ENCODE assay signal across 28 cellular contexts in genomic region chr2:109472331-109473005, GRCh38.
DNase-seq lines count a peak whose midpoint lies in the region; ATAC-seq, FAIRE-seq and TF ChIP-seq lines count a peak whose summit lies in the region.
"Had no signal": no experiment of that assay in that cellular context is flagged by ENCODE, and none has a peak within 500 bp of the region (broad histone marks: within the 10 kb centered on the region; RNA-seq: fewer than 3 reads in every experiment).

No MANE protein-coding gene starts in this region.

- H3K4me1 Mint-ChIP-seq in activated naive CD8-positive, alpha-beta T cell treated with anti-CD3 and anti-CD28 coated beads, Interleukin-2, amount 50 U/mL, for 24 hours: peaks cover 6% of the 10 kb centered on the region
- H3K4me1 Mint-ChIP-seq: activated naive CD4-positive, alpha-beta T cell treated with anti-CD3 and anti-CD28 coated beads, Interleukin-2, amount 50 U/mL, for 24 hours had no signal

- no peaks in the 10 kb centered on the region for H3K9me1 ChIP-seq in keratinocyte (ENCODE audit: control insufficient read depth, extremely low read depth, insufficient read depth, low read length)

- no peaks in the 10 kb centered on the region for H3K9me3 Mint-ChIP-seq in activated naive CD8-positive, alpha-beta T cell treated with anti-CD3 and anti-CD28 coated beads, Interleukin-2, amount 50 U/mL, for 24 hours
- H3K9me3 Mint-ChIP-seq: activated naive CD4-positive, alpha-beta T cell treated with anti-CD3 and anti-CD28 coated beads, Interleukin-2, amount 50 U/mL, for 24 hours; activated T-helper 2 cell treated with anti-CD3 and anti-CD28 coated beads, Interferon-gamma antibody, Interleukin-2, Interleukin-4, amounts not matched to agents 10 μg/mL and 5 μg/mL and 100 μg/mL, durations not matched to agents 14 hours and 24 hours and 36 hours; CD4-positive, CD25-positive, alpha-beta regulatory T cell; immature natural killer cell; natural killer cell; stimulated activated effector memory CD8-positive, alpha-beta T cell treated with anti-CD3 and anti-CD28 coated beads, Interleukin-12 subunit alpha, Interleukin-12 subunit beta, amount 100 ng/mL, for 72 hours; T-helper 1 cell treated with Interleukin-12 subunit alpha and Interleukin-12 subunit beta and Interleukin-4 antibody, amounts not matched to agents 30 μg/mL and 1 μg/mL, for 36 hours had no signal

- intact Hi-C loops in posterior vena cava (cut with DNase I): no loop called here

- no peaks in the 10 kb centered on the region for H3K27me3 Mint-ChIP-seq in activated naive CD8-positive, alpha-beta T cell treated with anti-CD3 and anti-CD28 coated beads, Interleukin-2, amount 50 U/mL, for 24 hours
- H3K27me3 Mint-ChIP-seq: activated naive CD4-positive, alpha-beta T cell treated with anti-CD3 and anti-CD28 coated beads, Interleukin-2, amount 50 U/mL, for 24 hours; CD4-positive, CD25-positive, alpha-beta regulatory T cell had no signal

- no peaks in the 10 kb centered on the region for H3K27me3 ChIP-seq in keratinocyte (ENCODE audit: control insufficient read depth, extremely low read depth, insufficient read depth, low read length)
- H3K27me3 ChIP-seq: gastrocnemius medialis, left lung, right lobe of liver, upper lobe of left lung had no signal

- no peak overlapping the region for H3K4me3 ChIP-seq in keratinocyte (ENCODE audit: control insufficient read depth in 2 of 3, extremely low read depth in 1 of 3, insufficient read depth in 2 of 3, low read depth in 1 of 3, low read length in 3 of 3)
- H3K4me3 ChIP-seq: gastrocnemius medialis, left lung, right lobe of liver, upper lobe of left lung had no signal

- no peak for ATAC-seq in GM19023 (IDR thresholded peaks at IDR 0.05; ENCODE audit: unreplicated experiment)
- no peak for ATAC-seq in activated naive CD8-positive, alpha-beta T cell treated with anti-CD3 and anti-CD28 coated beads, Interleukin-2, amount 50 U/mL, for 24 hours
- ATAC-seq: activated CD8-positive, alpha-beta T cell treated with anti-CD3 and anti-CD28 coated beads, Interleukin-2, amount 10 ng/mL, durations not matched to agents 7 days and 5 days; gastrocnemius medialis; left lung; natural killer cell; right lobe of liver; stimulated activated effector memory CD8-positive, alpha-beta T cell treated with anti-CD3 and anti-CD28 coated beads, Interleukin-12 subunit alpha, Interleukin-12 subunit beta, amount 100 ng/mL, for 72 hours had no signal

- no peak overlapping the region for H3K27ac Mint-ChIP-seq in activated naive CD8-positive, alpha-beta T cell treated with anti-CD3 and anti-CD28 coated beads, Interleukin-2, amount 50 U/mL, for 24 hours
- H3K27ac Mint-ChIP-seq: activated CD8-positive, alpha-beta T cell treated with anti-CD3 and anti-CD28 coated beads, Interleukin-2, amount 10 ng/mL, durations not matched to agents 7 days and 5 days; activated naive CD4-positive, alpha-beta T cell treated with anti-CD3 and anti-CD28 coated beads, Interleukin-2, amount 50 U/mL, for 24 hours; activated T-helper 2 cell treated with anti-CD3 and anti-CD28 coated beads, Interferon-gamma antibody, Interleukin-2, Interleukin-4, amounts not matched to agents 10 μg/mL and 5 μg/mL and 100 μg/mL, durations not matched to agents 14 hours and 24 hours and 36 hours; CD4-positive, CD25-positive, alpha-beta regulatory T cell; immature natural killer cell; natural killer cell; stimulated activated effector memory CD8-positive, alpha-beta T cell treated with anti-CD3 and anti-CD28 coated beads, Interleukin-12 subunit alpha, Interleukin-12 subunit beta, amount 100 ng/mL, for 72 hours; T-helper 1 cell treated with Interleukin-12 subunit alpha and Interleukin-12 subunit beta and Interleukin-4 antibody, amounts not matched to agents 30 μg/mL and 1 μg/mL, for 36 hours had no signal

- peak overlapping the region; percentile 31 for H3K4me2 ChIP-seq in keratinocyte (ENCODE audit: control insufficient read depth, extremely low read depth, insufficient read depth, low read depth, low read length)

- no peak overlapping the region for H3K4me3 Mint-ChIP-seq in activated naive CD8-positive, alpha-beta T cell treated with anti-CD3 and anti-CD28 coated beads, Interleukin-2, amount 50 U/mL, for 24 hours
- H3K4me3 Mint-ChIP-seq: activated CD8-positive, alpha-beta T cell treated with anti-CD3 and anti-CD28 coated beads, Interleukin-2, amount 10 ng/mL, durations not matched to agents 7 days and 5 days; activated naive CD4-positive, alpha-beta T cell treated with anti-CD3 and anti-CD28 coated beads, Interleukin-2, amount 50 U/mL, for 24 hours; CD4-positive, CD25-positive, alpha-beta regulatory T cell; immature natural killer cell; natural killer cell; stimulated activated effector memory CD8-positive, alpha-beta T cell treated with anti-CD3 and anti-CD28 coated beads, Interleukin-12 subunit alpha, Interleukin-12 subunit beta, amount 100 ng/mL, for 72 hours; T-helper 1 cell treated with Interleukin-12 subunit alpha and Interleukin-12 subunit beta and Interleukin-4 antibody, amounts not matched to agents 30 μg/mL and 1 μg/mL, for 36 hours had no signal

- no peaks in the 10 kb centered on the region for H3K79me2 ChIP-seq in keratinocyte (ENCODE audit: control insufficient read depth, insufficient read depth, low read length)

- H3K9ac ChIP-seq in keratinocyte (ENCODE audit: control insufficient read depth, extremely low read depth, insufficient read depth, low read length): no peak overlapping the region

- TF ChIP-seq CTCF in VCaP (conservative IDR thresholded peaks at IDR 0.05): no peak
- no peak for TF ChIP-seq CTCF in keratinocyte (optimal IDR thresholded peaks at IDR 0.05 in 1 of 3, IDR thresholded peaks at IDR 0.05 in 1 of 3, conservative IDR thresholded peaks at IDR 0.05 in 1 of 3; ENCODE audit: extremely low read depth in 1 of 3, insufficient read depth in 2 of 3, low read length in 3 of 3)

- no peaks in the 10 kb centered on the region for H4K20me1 ChIP-seq in keratinocyte (ENCODE audit: control insufficient read depth, extremely low read depth, insufficient read depth, low read length)

- no peaks in the 10 kb centered on the region for H3K36me3 ChIP-seq in keratinocyte (ENCODE audit: control insufficient read depth in 2 of 2, extremely low read depth in 1 of 2, insufficient read depth in 2 of 2, low read length in 2 of 2)
- H3K36me3 ChIP-seq: gastrocnemius medialis, left lung, right lobe of liver, upper lobe of left lung had no signal

- H3K9me3 ChIP-seq in keratinocyte (ENCODE audit: control insufficient read depth, low read depth, low read length): no peaks in the 10 kb centered on the region
- H3K9me3 ChIP-seq: gastrocnemius medialis, left lung, right lobe of liver, upper lobe of left lung had no signal

- DNase-seq in NCI-H1694 (lab: John Stamatoyannopoulos, UW) (peak; percentile 56), keratinocyte (ENCODE audit: low read depth, low spot score) (no peak), posterior vena cava (ENCODE audit: low spot score) (peak; percentile 52), occipital lobe (lab: John Stamatoyannopoulos, UW) (no peak)
- no peak for DNase-seq in activated naive CD8-positive, alpha-beta T cell treated with anti-CD3 and anti-CD28 coated beads, Interleukin-2, amount 50 U/mL, for 24 hours
- DNase-seq: activated CD4-positive, alpha-beta T cell treated with anti-CD3 and anti-CD28 coated beads for 1 hour; activated CD8-positive, alpha-beta T cell treated with anti-CD3 and anti-CD28 coated beads, Interleukin-2, amount 10 ng/mL, durations not matched to agents 7 days and 5 days; CD4-positive, CD25-positive, alpha-beta regulatory T cell; gastrocnemius medialis; GOT3; hippocampal formation; immature natural killer cell; left lung; natural killer cell; NCI-H187; right lobe of liver; RPMI8226; stimulated activated CD4-positive, alpha-beta T cell treated with anti-CD3 and anti-CD28 coated beads, Interleukin-4, amount 100 ng/mL, for 24 hours had no signal

- peaks cover 2% of the 10 kb centered on the region for H3K36me3 Mint-ChIP-seq in activated naive CD8-positive, alpha-beta T cell treated with anti-CD3 and anti-CD28 coated beads, Interleukin-2, amount 50 U/mL, for 24 hours (ENCODE audit: low read depth)
- H3K36me3 Mint-ChIP-seq: immature natural killer cell; natural killer cell; stimulated activated effector memory CD8-positive, alpha-beta T cell treated with anti-CD3 and anti-CD28 coated beads, Interleukin-12 subunit alpha, Interleukin-12 subunit beta, amount 100 ng/mL, for 72 hours had no signal

- dilution Hi-C loops in keratinocyte (cut with MboI; ENCODE audit: extremely low pct_ligation_motif_present, low sequenced_read_pairs): no loop called here

- FAIRE-seq in keratinocyte (lab: Jason Lieb, UNC): no peak
- FAIRE-seq: bronchial epithelial cell, colon, TTC549 had no signal

- peaks cover 51% of the 10 kb centered on the region for H3K4me1 ChIP-seq in keratinocyte (ENCODE audit: control insufficient read depth, extremely low read depth, insufficient read depth, low read length)
- H3K4me1 ChIP-seq: left lung, right lobe of liver had no signal

- H2AFZ ChIP-seq in keratinocyte (ENCODE audit: control insufficient read depth, low read length): peak overlapping the region; percentile 45

- H3K27ac ChIP-seq in VCaP: 0 out of 2 replicates have a peak overlapping the region, but pooled peaks have one; percentile 11
- no peak overlapping the region for H3K27ac ChIP-seq in keratinocyte (ENCODE audit: control insufficient read depth, insufficient read depth, low read length)
- H3K27ac ChIP-seq: gastrocnemius medialis, left lung, right lobe of liver, upper lobe of left lung had no signal

Comparison
In these comparisons a context has a peak if more than half of its experiments do, and no peak if none do; other contexts are left out.
1. DNase-seq: peak in NCI-H1694 (single experiment) and posterior vena cava (single experiment); none in keratinocyte (single experiment), occipital lobe (single experiment) and activated naive CD8-positive, alpha-beta T cell treated with anti-CD3 and anti-CD28 coated beads, Interleukin-2, amount 50 U/mL, for 24 hours (single experiment).